In the genomic region with DNA sequence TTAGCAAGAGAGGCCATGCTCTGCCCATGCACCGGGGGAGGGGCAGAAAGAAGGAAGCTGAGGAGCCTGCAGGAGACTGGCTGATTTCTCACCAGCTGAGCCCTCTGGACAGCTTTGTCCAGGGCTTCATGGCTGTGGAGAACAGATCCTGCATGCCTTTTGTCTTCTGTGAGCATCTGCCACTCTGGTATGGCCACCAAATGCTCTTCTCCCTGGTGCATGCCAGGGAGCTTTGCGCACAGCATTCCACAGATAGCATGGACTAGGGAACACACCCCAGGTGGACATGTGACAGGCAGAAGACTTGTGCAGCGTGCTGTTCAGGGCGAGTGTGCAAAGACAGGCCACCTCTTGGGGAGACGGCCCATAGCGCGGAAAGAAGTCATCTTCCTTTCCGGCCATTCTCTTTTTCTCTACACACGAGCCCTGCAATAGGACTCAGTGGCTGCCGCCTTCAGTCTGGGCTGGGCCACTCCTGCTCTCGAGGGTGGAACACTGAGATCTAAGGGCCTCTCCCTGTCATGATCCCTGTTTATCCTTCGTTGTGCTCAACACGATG, we compare ENCODE assay signal across 9 cellular contexts. TPM values are rescaled to one million over a fixed set of nuclear protein-coding genes. Genes with fewer than 3 reads are reported as not detected.
DNase-seq lines count a peak whose midpoint lies in the region; TF ChIP-seq lines count a peak whose summit lies in the region.
"Had no signal": no experiment of that assay in that cellular context is flagged by ENCODE, and none has a peak within 500 bp of the region (broad histone marks: within the 10 kb centered on the region; RNA-seq: fewer than 3 reads in every experiment).

No MANE protein-coding gene starts in this region.

- POLR2A ChIA-PET in GM10248 (lab: Yijun Ruan, JAX), result no interaction called here

- H3K27ac ChIP-seq in dorsolateral prefrontal cortex, result peak overlapping the region in 56 of 59 donors; percentile 13 to 91 (median 78)

- CTCF ChIA-PET in GM10248 (lab: Yijun Ruan, JAX), result interaction anchor here (1.1 kb wide), 1 partner anchor 68 kb away, joined by 3 read pairs; no protein-coding TSS in a partner anchor

- TF ChIP-seq CTCF in dorsolateral prefrontal cortex (IDR thresholded peaks at IDR 0.05 in 54 of 56, conservative IDR thresholded peaks at IDR 0.05 in 2 of 56; ENCODE audit: low read depth in 1 of 56, partially characterized antibody in 56 of 56) (no peak), GM10248 (IDR thresholded peaks at IDR 0.05; ENCODE audit: control extremely low read depth, extremely low read depth, low read depth, missing control alignments) (no peak)

- DNase-seq in NCI-H69 (lab: John Stamatoyannopoulos, UW) (peak; percentile 71), dorsolateral prefrontal cortex (peak in 2 of 10 donors; percentile 41 to 49), medulla oblongata (ENCODE audit: extremely low spot score) (peak; percentile 54), superior temporal gyrus (ENCODE audit: extremely low spot score) (peak; percentile 38), OCI-M1 (lab: John Stamatoyannopoulos, UW) (no peak), GM10248 (ENCODE audit: extremely low spot score) (no peak)
- DNase-seq in activated effector memory CD4-positive, alpha-beta T cell treated with Interleukin-2 at 50 U/mL for 16 hours, result no peak
- no peak for DNase-seq in stimulated activated CD4-positive, alpha-beta T cell treated with anti-CD3 and anti-CD28 coated beads, Interleukin-15, amount 100 ng/mL, for 24 hours
- DNase-seq: Karpas-422 had no signal

- peak overlapping the region in 57 of 59 donors; percentile 21 to 73 (median 53) for H3K4me3 ChIP-seq in dorsolateral prefrontal cortex

- intact Hi-C loops in dorsolateral prefrontal cortex (cut with DNase I), result loop anchor here (2.0 to 10.0 kb wide), 3 partner anchors 54 to 143 kb away; a partner anchor contains a TSS

- H3K27me3 ChIP-seq in dorsolateral prefrontal cortex, result no peaks in the 10 kb centered on the region

RNA-seq across cellular contexts. Expression of a gene that starts 56.7 kb away (rescaled TPM):
- total RNA-seq in dorsolateral prefrontal cortex, result 10 to 100 TPM in 73 of 120 experiments, 1 to 10 TPM in 47; 2.4 to 44.3 (median 11.7) TPM

Comparison
In these comparisons a context has a peak if more than half of its experiments do, and no peak if none do; other contexts are left out.
1. DNase-seq: peak in NCI-H69 (single experiment), medulla oblongata (single experiment) and superior temporal gyrus (single experiment); none in activated effector memory CD4-positive, alpha-beta T cell treated with Interleukin-2 at 50 U/mL for 16 hours (single experiment), OCI-M1 (single experiment), stimulated activated CD4-positive, alpha-beta T cell treated with anti-CD3 and anti-CD28 coated beads, Interleukin-15, amount 100 ng/mL, for 24 hours (single experiment) and GM10248 (single experiment).